18 cellular contexts compared by ENCODE assay signal in genomic region chr4:140581078-140581477, GRCh38. TPM values are rescaled to one million over a fixed set of nuclear protein-coding genes. Genes with fewer than 3 reads are reported as not detected.
"Had no signal": no experiment of that assay in that cellular context is flagged by ENCODE, and none has a peak within 500 bp of the region (broad histone marks: within the 10 kb centered on the region; RNA-seq: fewer than 3 reads in every experiment).

No MANE protein-coding gene starts in this region.

- H3K9me3 ChIP-seq: colonic mucosa, esophagus squamous epithelium, ovary, right atrium auricular region, suprapubic skin, thyroid gland had no signal

- H3K4me3 ChIP-seq: colonic mucosa, esophagus squamous epithelium, ovary, right atrium auricular region, smooth muscle cell, suprapubic skin, thyroid gland had no signal

- ATAC-seq: foreskin keratinocyte; left lobe of liver; natural killer cell; stimulated activated naive CD8-positive, alpha-beta T cell treated with anti-CD3 and anti-CD28 coated beads, Interleukin-15, Interleukin-2, amounts not matched to agents 100 U/mL and 50 U/mL, for 24 hours had no signal

- DNase-seq: colonic mucosa; dermis blood vessel endothelial cell; esophagus squamous epithelium; foreskin keratinocyte; head of caudate nucleus; hippocampal formation; islet precursor cell; mammary epithelial cell; natural killer cell; nucleus accumbens; ovary; stimulated activated CD4-positive, alpha-beta T cell treated with anti-CD3 and anti-CD28 coated beads, Interleukin-2, amount 100 ng/mL, for 48 hours; stimulated activated naive CD8-positive, alpha-beta T cell treated with anti-CD3 and anti-CD28 coated beads, Interleukin-15, Interleukin-2, amounts not matched to agents 100 U/mL and 50 U/mL, for 24 hours; thyroid gland had no signal

- H3K27me3 ChIP-seq: ovary, thyroid gland had no signal

- H3K4me1 ChIP-seq: colonic mucosa, foreskin keratinocyte, right atrium auricular region, suprapubic skin, thyroid gland had no signal

- H3K36me3 ChIP-seq: colonic mucosa, esophagus squamous epithelium, ovary, right atrium auricular region, suprapubic skin, thyroid gland had no signal

RNA-seq across cellular contexts. Expression of gene UCP1, which starts 12.3 kb away (rescaled TPM):
- polyA plus RNA-seq: foreskin keratinocyte, mammary epithelial cell, ovary had no signal
